ENCODE assay signal across 32 cellular contexts in genomic region chr1:95668165-95668564, GRCh38.
"Had no signal": no experiment of that assay in that cellular context is flagged by ENCODE, and none has a peak within 500 bp of the region (broad histone marks: within the 10 kb centered on the region; RNA-seq: fewer than 3 reads in every experiment).

No MANE protein-coding gene starts in this region.

- DNase-seq: activated B cell treated with CpG ODN at 0.5 μM for 24 hours; activated CD4-positive, alpha-beta memory T cell treated with anti-CD3 and anti-CD28 coated beads for 36 hours; activated CD4-positive, alpha-beta T cell treated with anti-CD3 and anti-CD28 coated beads for 4 hours; activated CD4-positive, alpha-beta T cell treated with anti-CD3 and anti-CD28 coated beads, Interleukin-2, amount 10 ng/mL, durations not matched to agents 24 days and 14 days; activated CD4-positive, alpha-beta T cell treated with anti-CD3 and anti-CD28 coated beads, Interleukin-2, amount 50 U/mL, for 1 hour; activated CD4-positive, alpha-beta T cell treated with anti-CD3 and anti-CD28 coated beads, Interleukin-2, amount 50 U/mL, for 4 hours; activated CD4-positive, CD25-positive, alpha-beta regulatory T cell treated with anti-CD3 and anti-CD28 coated beads, Interleukin-2, amount 50 U/mL, for 72 hours; activated CD8-positive, alpha-beta memory T cell treated with anti-CD3 and anti-CD28 coated beads, Interleukin-2, amount 50 U/mL, for 4 hours; activated CD8-positive, alpha-beta T cell treated with anti-CD3 and anti-CD28 coated beads for 36 hours; activated effector memory CD4-positive, alpha-beta T cell treated with anti-CD3 and anti-CD28 coated beads, Interleukin-2, amount 50 U/mL, for 16 hours; activated gamma-delta T cell treated with Interleukin-2 at 50 U/mL for 16 hours; activated naive CD4-positive, alpha-beta T cell; activated naive CD4-positive, alpha-beta T cell treated with anti-CD3 and anti-CD28 coated beads for 36 hours; activated naive CD4-positive, alpha-beta T cell treated with anti-CD3 and anti-CD28 coated beads, Interleukin-2, amount 50 U/mL, for 16 hours; activated naive CD8-positive, alpha-beta T cell treated with anti-CD3 and anti-CD28 coated beads for 36 hours; activated T-cell treated with anti-CD3 and anti-CD28 coated beads for 4 hours; activated T-cell treated with anti-CD3 and anti-CD28 coated beads, Interleukin-2, amount 50 U/mL, for 1 hour; activated T-cell treated with anti-CD3 and anti-CD28 coated beads, Interleukin-2, amount 50 U/mL, for 4 hours; activated T-cell treated with anti-CD3 and anti-CD28 coated beads, Interleukin-2, amount 50 U/mL, for 72 hours; adrenal gland; amniotic stem cell; aorta; body of pancreas; brain microvascular endothelial cell; central memory CD4-positive, alpha-beta T cell; T-helper 1 cell; T-helper 2 cell; T-helper 9 cell had no signal

- H3K4me1 ChIP-seq: adrenal gland, body of pancreas, breast epithelium had no signal

- H3K27ac ChIP-seq: adrenal gland, body of pancreas, brain microvascular endothelial cell, breast epithelium, VCaP had no signal

- H3K9me3 ChIP-seq: adrenal gland had no signal

- H3K36me3 ChIP-seq: adrenal gland, brain microvascular endothelial cell, breast epithelium had no signal

- ATAC-seq: activated CD8-positive, alpha-beta T cell treated with anti-CD3 and anti-CD28 coated beads for 36 hours; activated naive CD4-positive, alpha-beta T cell treated with anti-CD3 and anti-CD28 coated beads, Interleukin-2, amount 50 U/mL, for 72 hours; activated T-cell treated with anti-CD3 and anti-CD28 coated beads, Interleukin-2, amount 50 U/mL, for 4 hours; activated T-cell treated with anti-CD3 and anti-CD28 coated beads, Interleukin-2, amount 50 U/mL, for 72 hours; activated T-helper 17 cell treated with anti-CD3 and anti-CD28 coated beads, Interleukin-2, amount 50 U/mL, for 72 hours; body of pancreas had no signal

- H3K27me3 ChIP-seq: adrenal gland, body of pancreas, brain microvascular endothelial cell, breast epithelium had no signal

- H3K4me3 ChIP-seq: adrenal gland, body of pancreas, breast epithelium had no signal
